ENCODE assay signal across 10 cellular contexts in the genomic region with DNA sequence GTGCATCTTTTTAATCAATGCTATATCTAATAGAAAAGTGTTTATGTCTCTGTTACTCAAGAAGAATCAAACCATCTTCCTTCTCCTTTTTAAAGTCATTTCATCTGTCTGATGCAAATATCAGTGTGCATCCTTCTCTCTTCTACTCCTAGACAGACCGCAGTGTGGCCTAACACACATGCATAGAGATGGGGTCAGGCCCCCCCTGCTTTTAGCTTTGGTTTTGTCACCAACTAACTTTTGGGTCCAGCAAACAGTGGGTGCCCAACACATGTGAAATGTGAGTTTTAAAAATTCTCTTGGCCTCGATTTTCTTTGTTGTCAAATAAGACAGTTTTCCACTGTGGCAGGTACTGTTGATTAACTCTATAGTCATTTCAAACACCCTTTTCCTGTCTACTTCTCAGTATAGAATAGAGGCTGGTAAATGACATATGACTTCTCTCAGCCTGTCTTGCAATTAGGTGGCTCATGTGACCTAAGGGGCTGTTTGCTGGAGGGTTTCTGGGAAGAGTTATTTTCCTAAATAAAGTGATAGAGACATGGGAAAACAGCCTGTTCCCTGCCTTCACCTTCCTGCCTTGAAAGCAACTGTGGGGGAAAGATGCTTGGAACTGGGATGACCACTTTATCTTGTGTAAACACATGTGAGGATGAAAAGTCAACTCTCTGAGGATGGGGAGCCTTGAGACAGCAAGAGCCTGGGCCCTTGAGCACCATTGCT.
DNase-seq lines count a peak whose midpoint lies in the region; ATAC-seq and TF ChIP-seq lines count a peak whose summit lies in the region.
"Had no signal": no experiment of that assay in that cellular context is flagged by ENCODE, and none has a peak within 500 bp of the region (broad histone marks: within the 10 kb centered on the region; RNA-seq: fewer than 3 reads in every experiment).

No MANE protein-coding gene starts in this region.

- peaks cover 83% of the 10 kb centered on the region for H3K4me1 Mint-ChIP-seq in activated T-cell treated with anti-CD3 and anti-CD28 coated beads, Interleukin-2, amount 50 U/mL, for 4 hours (ENCODE audit: low read depth)
- H3K4me1 Mint-ChIP-seq in stimulated activated naive CD8-positive, alpha-beta T cell treated with anti-CD3 and anti-CD28 coated beads, Interleukin-15, Interleukin-2, amounts not matched to agents 100 ng/mL and 50 ng/mL, for 24 hours (ENCODE audit: low read depth), result peaks cover 88% of the 10 kb centered on the region

- BruUV-seq in OCI-LY7 (replicated peaks; lab: Mats Ljungman, UMichigan), result no TSS peak

- peak overlapping the region; percentile 42 for H3K4me2 ChIP-seq in OCI-LY7 (ENCODE audit: low read length)
- no peak overlapping the region for H3K4me2 ChIP-seq in GM23248 (ENCODE audit: unreplicated experiment)

- H3K36me3 ChIP-seq in OCI-LY7 (ENCODE audit: insufficient read depth, low read length) (no peaks in the 10 kb centered on the region), GM23248 (ENCODE audit: low read depth) (no peaks in the 10 kb centered on the region)
- H3K36me3 ChIP-seq: SJSA1 had no signal

- peak overlapping the region; percentile 94 for H3K27ac Mint-ChIP-seq in stimulated activated naive CD8-positive, alpha-beta T cell treated with anti-CD3 and anti-CD28 coated beads, Interleukin-15, Interleukin-2, amounts not matched to agents 100 ng/mL and 50 ng/mL, for 24 hours

- H3K9me2 ChIP-seq in OCI-LY7 (ENCODE audit: insufficient read depth, low read length) (no peaks in the 10 kb centered on the region), GM23248 (ENCODE audit: insufficient read depth) (no peaks in the 10 kb centered on the region)

- H3K9me3 ChIP-seq in OCI-LY7 (ENCODE audit: low read length) (no peaks in the 10 kb centered on the region), GM23248 (ENCODE audit: low read depth) (no peaks in the 10 kb centered on the region)
- H3K9me3 ChIP-seq: SJSA1 had no signal

- H3K27ac ChIP-seq in OCI-LY7 (ENCODE audit: low read depth, low read length, poor library complexity, severe bottlenecking) (no peak overlapping the region), GM23248 (no peak overlapping the region)
- H3K27ac ChIP-seq: SJSA1 had no signal

- H3K27me3 Mint-ChIP-seq in activated T-cell treated with anti-CD3 and anti-CD28 coated beads, Interleukin-2, amount 50 U/mL, for 4 hours (ENCODE audit: low read depth), result no peaks in the 10 kb centered on the region
- no peaks in the 10 kb centered on the region for H3K27me3 Mint-ChIP-seq in stimulated activated naive CD8-positive, alpha-beta T cell treated with anti-CD3 and anti-CD28 coated beads, Interleukin-15, Interleukin-2, amounts not matched to agents 100 ng/mL and 50 ng/mL, for 24 hours

- peak; percentile 34 to 57 for ATAC-seq in activated T-cell treated with anti-CD3 and anti-CD28 coated beads, Interleukin-2, amount 50 U/mL, for 4 hours
- ATAC-seq in HG02870 (IDR thresholded peaks at IDR 0.05; ENCODE audit: unreplicated experiment), result peak; percentile 49

- no peaks in the 10 kb centered on the region for H4K20me1 ChIP-seq in OCI-LY7 (ENCODE audit: insufficient read depth, low read length)
- no peaks in the 10 kb centered on the region for H4K20me1 ChIP-seq in GM23248 (ENCODE audit: insufficient read depth)

- H3K79me2 ChIP-seq in OCI-LY7 (ENCODE audit: insufficient read depth, low read depth, low read length) (no peaks in the 10 kb centered on the region), GM23248 (ENCODE audit: insufficient read depth) (no peaks in the 10 kb centered on the region)

- POLR2A ChIA-PET in OCI-LY7 (lab: Charles Lee), result interaction anchor here (0.8 to 2.1 kb wide), 4 partner anchors 10 to 54 kb away, joined by 3 to 6 read pairs (median 3); no protein-coding TSS in a partner anchor

- H3K4me1 ChIP-seq in OCI-LY7 (ENCODE audit: insufficient read depth, low read length, poor library complexity, severe bottlenecking) (peaks cover 47% of the 10 kb centered on the region), GM23248 (ENCODE audit: insufficient read depth) (no peaks in the 10 kb centered on the region)
- H3K4me1 ChIP-seq: SJSA1 had no signal

- 38 to 44% methylated on average over 2 of the region's 2 CpGs for WGBS in GM23248 (ENCODE audit: low coverage in 1 of 2, low lambda C conversion rate in 2 of 2, missing lambda C conversion rate in 2 of 2), 2 experiments

- H3K27me3 ChIP-seq in GM23248 (replicated peaks; ENCODE audit: insufficient read depth), result no peaks in the 10 kb centered on the region
- H3K27me3 ChIP-seq: SJSA1 had no signal

- no peak overlapping the region; the same call in 1 of the 2 replicates for H2AFZ ChIP-seq in OCI-LY7 (ENCODE audit: low read length)
- no peak overlapping the region for H2AFZ ChIP-seq in GM23248

- no peaks in the 10 kb centered on the region for H3K9me3 Mint-ChIP-seq in activated T-cell treated with anti-CD3 and anti-CD28 coated beads, Interleukin-2, amount 50 U/mL, for 4 hours
- H3K9me3 Mint-ChIP-seq in stimulated activated naive CD8-positive, alpha-beta T cell treated with anti-CD3 and anti-CD28 coated beads, Interleukin-15, Interleukin-2, amounts not matched to agents 100 ng/mL and 50 ng/mL, for 24 hours, result no peaks in the 10 kb centered on the region

- CTCF ChIA-PET in OCI-LY7 (lab: Charles Lee; ENCODE audit: unreplicated experiment), result no interaction called here

- intact Hi-C loops in OCI-LY7 (cut with micrococcal nuclease; ENCODE audit: unreplicated experiment), result no loop called here

- no peak for TF ChIP-seq CTCF in OCI-LY7 (conservative IDR thresholded peaks at IDR 0.05; ENCODE audit: low read length)

- H3K4me3 Mint-ChIP-seq in activated T-cell treated with anti-CD3 and anti-CD28 coated beads, Interleukin-2, amount 50 U/mL, for 4 hours, result peak overlapping the region; percentile 51
- H3K4me3 Mint-ChIP-seq in stimulated activated naive CD8-positive, alpha-beta T cell treated with anti-CD3 and anti-CD28 coated beads, Interleukin-15, Interleukin-2, amounts not matched to agents 100 ng/mL and 50 ng/mL, for 24 hours, result peak overlapping the region; percentile 58

- H3K4me3 ChIP-seq in OCI-LY7 (ENCODE audit: low read depth, low read length, poor library complexity, severe bottlenecking) (no peak overlapping the region), GM23248 (no peak overlapping the region)
- H3K4me3 ChIP-seq: SJSA1 had no signal

- no peaks in the 10 kb centered on the region for H3F3A ChIP-seq in GM23248 (ENCODE audit: insufficient read depth)

- DNase-seq in activated T-cell treated with anti-CD3 and anti-CD28 coated beads, Interleukin-2, amount 50 U/mL, for 4 hours, result no peak
- no peak for DNase-seq in activated T-cell treated with anti-CD3 and anti-CD28 coated beads for 4 hours
- DNase-seq in OCI-LY7 (ENCODE audit: low spot score), result no peak
- no peak for DNase-seq in NCI-H524 treated with DMSO at 0.1 percent for 48 hours (lab: John Stamatoyannopoulos, UW)
- no peak for DNase-seq in GM23248
- DNase-seq in effector CD4-positive, alpha-beta T cell, result no peak
- DNase-seq: NCI-H1436 had no signal

- H3K36me3 Mint-ChIP-seq in activated T-cell treated with anti-CD3 and anti-CD28 coated beads, Interleukin-2, amount 50 U/mL, for 4 hours (ENCODE audit: insufficient read depth), result no peaks in the 10 kb centered on the region
- no peaks in the 10 kb centered on the region for H3K36me3 Mint-ChIP-seq in stimulated activated naive CD8-positive, alpha-beta T cell treated with anti-CD3 and anti-CD28 coated beads, Interleukin-15, Interleukin-2, amounts not matched to agents 100 ng/mL and 50 ng/mL, for 24 hours (ENCODE audit: low read depth)

- in situ Hi-C loops in GM23248 (cut with MboI), result no loop called here

- no peak overlapping the region for H3K9ac ChIP-seq in GM23248
